In the genomic region with DNA sequence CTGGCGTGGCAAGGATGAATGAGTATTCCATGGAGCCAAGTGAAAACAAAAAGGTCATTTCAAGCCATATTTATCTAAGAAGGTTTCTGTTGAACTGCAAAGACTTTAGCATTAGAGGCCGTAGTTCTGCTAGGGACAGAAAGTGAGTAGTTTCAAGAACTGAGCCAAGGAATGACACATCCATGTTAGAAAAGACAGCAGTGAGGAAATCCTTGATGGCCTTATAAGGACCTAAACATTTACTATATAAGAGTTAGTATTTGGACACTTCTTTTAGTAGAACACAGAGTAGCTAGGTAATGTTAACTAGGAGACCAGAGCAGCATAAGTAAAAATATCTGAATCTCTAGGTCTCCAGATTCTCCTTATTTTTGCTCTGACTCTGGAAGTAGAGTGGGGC, we compare ENCODE assay signal across 2 cellular contexts.
TF ChIP-seq lines count a peak whose summit lies in the region.

No MANE protein-coding gene starts in this region.

TF ChIP-seq in IMR-90, 13 proteins besides CTCF, POLR2A, EP300 and RAD21:
- no peak for TF ChIP-seq MAZ (IDR thresholded peaks at IDR 0.05; ENCODE audit: borderline replicate concordance, low read depth, low read length)
- TF ChIP-seq CEBPB (IDR thresholded peaks at IDR 0.05; ENCODE audit: low read depth, low read length) = 0 out of 2 replicates have a peak, but pooled peaks have one; percentile 15
TF ChIP-seq in IMR-90: peak in this region for 1.

TF ChIP-seq in HepG2, 621 proteins besides CTCF, POLR2A, EP300 and RAD21:
- TF ChIP-seq FOXM1 (CRISPR knock-in tag; IDR thresholded peaks at IDR 0.05) (no peak), POGZ (CRISPR knock-in tag; IDR thresholded peaks at IDR 0.05) (no peak), ZMYM2 (CRISPR knock-in tag; IDR thresholded peaks at IDR 0.05) (no peak), GATA4 (IDR thresholded peaks at IDR 0.05; ENCODE audit: borderline replicate concordance, low read depth) (no peak), BRD4 (CRISPR knock-in tag; IDR thresholded peaks at IDR 0.05) (no peak), ZNF234 (CRISPR knock-in tag; conservative IDR thresholded peaks at IDR 0.05) (no peak)
